8 cellular contexts compared by ENCODE assay signal in genomic region chr5:32711693-32712462, GRCh38. TPM values are rescaled to one million over a fixed set of nuclear protein-coding genes. Genes with fewer than 3 reads are reported as not detected.
A peak's percentile ranks its signal among the peaks of the same experiment; 100 is the strongest.
DNase-seq lines count a peak whose midpoint lies in the region; ATAC-seq lines count a peak whose summit lies in the region.

No MANE protein-coding gene starts in this region.

- peak overlapping the region; percentile 81 for H2AFZ ChIP-seq in GM23248

- H3K9ac ChIP-seq in GM23248 (peak overlapping the region; percentile 90), skeletal muscle satellite cell (ENCODE audit: low read depth, low read length) (peak overlapping the region; percentile 84)

- H3K4me1 ChIP-seq in GM23248 (ENCODE audit: insufficient read depth) = peaks cover 17% of the 10 kb centered on the region
- peaks cover 34% of the 10 kb centered on the region for H3K4me1 ChIP-seq in skeletal muscle satellite cell (ENCODE audit: control insufficient read depth, insufficient read depth, low read length)
- H3K4me1 ChIP-seq in SJCRH30 = no peaks in the 10 kb centered on the region

- peaks cover 21% of the 10 kb centered on the region for H3F3A ChIP-seq in GM23248 (ENCODE audit: insufficient read depth)

- no peaks in the 10 kb centered on the region for H3K27me3 ChIP-seq in GM23248 (replicated peaks; ENCODE audit: insufficient read depth)
- peaks cover 7% of the 10 kb centered on the region for H3K27me3 ChIP-seq in skeletal muscle satellite cell (ENCODE audit: control insufficient read depth, insufficient read depth, low read length)
- H3K27me3 ChIP-seq in SJCRH30 = no peaks in the 10 kb centered on the region

- H3K27ac ChIP-seq in GM23248 = peak overlapping the region; percentile 86
- H3K27ac ChIP-seq in SJCRH30 = no peak overlapping the region

- 1% methylated on average over 63 to 72 of the region's 75 CpGs for WGBS in GM23248 (ENCODE audit: low coverage in 1 of 2, low lambda C conversion rate in 2 of 2, missing lambda C conversion rate in 2 of 2), 2 experiments

- H3K4me2 ChIP-seq in GM23248 (ENCODE audit: unreplicated experiment) (peak overlapping the region; percentile 100), skeletal muscle satellite cell (ENCODE audit: low read length) (peak overlapping the region; percentile 97)

- no peaks in the 10 kb centered on the region for H3K9me2 ChIP-seq in GM23248 (ENCODE audit: insufficient read depth)

- in situ Hi-C loops in GM23248 (cut with MboI) = loop anchor here (10.0 kb wide), 1 partner anchor 713 kb away; no protein-coding TSS in a partner anchor

- DNase-seq in GM23248 (peak; percentile 85), hepatic stellate cell (ENCODE audit: low spot score) (peak; percentile 53), SJCRH30 (no peak), cerebellar cortex (ENCODE audit: low spot score) (no peak), NCI-H1417 (lab: John Stamatoyannopoulos, UW) (no peak)
- peak; percentile 38 to 39 for DNase-seq in activated T-cell treated with anti-CD3 and anti-CD28 coated beads, Interleukin-2, amount 50 U/mL, for 48 hours

- peaks cover 48% of the 10 kb centered on the region for H3K79me2 ChIP-seq in GM23248 (ENCODE audit: insufficient read depth)

- H3K4me3 ChIP-seq in GM23248 (peak overlapping the region; percentile 90), skeletal muscle satellite cell (ENCODE audit: low read length) (peak overlapping the region; percentile 84), SJCRH30 (no peak overlapping the region)

- H3K36me3 ChIP-seq in GM23248 (ENCODE audit: low read depth) (no peaks in the 10 kb centered on the region), skeletal muscle satellite cell (ENCODE audit: insufficient read depth, low read length) (no peaks in the 10 kb centered on the region), SJCRH30 (no peaks in the 10 kb centered on the region)

- H3K9me3 ChIP-seq in GM23248 (ENCODE audit: low read depth) (no peaks in the 10 kb centered on the region), skeletal muscle satellite cell (replicated peaks; ENCODE audit: low read length) (no peaks in the 10 kb centered on the region), SJCRH30 (replicated peaks) (no peaks in the 10 kb centered on the region)

- no peaks in the 10 kb centered on the region for H4K20me1 ChIP-seq in GM23248 (ENCODE audit: insufficient read depth)

- ATAC-seq in HG02623 (IDR thresholded peaks at IDR 0.05; ENCODE audit: unreplicated experiment) = no peak

RNA-seq across cellular contexts. Expression of gene NPR3, which starts 0.8 kb away (rescaled TPM):
- total RNA-seq in GM23248 (2014; rRNA removed; shearing (Covaris generic)) = 87.1 and 97.0 TPM in 2 replicates
- polyA plus RNA-seq in GM23248 (2016; fragmentation: Nextera tagmentation; extraction: Ambion mirVana) = 37.6 and 39.2 TPM in 2 replicates
- total RNA-seq in skeletal muscle satellite cell (2012; rRNA removed) = 44.1 and 50.9 TPM in 2 replicates
- total RNA-seq in SJCRH30 (2014; rRNA removed; shearing (Covaris generic)) = 0.23 and 0.24 TPM in 2 replicates

Comparison
In these comparisons a context has a peak if more than half of its experiments do, and no peak if none do; other contexts are left out.
1. DNase-seq: peak in GM23248 (single experiment), activated T-cell treated with anti-CD3 and anti-CD28 coated beads, Interleukin-2, amount 50 U/mL, for 48 hours (2 of 2) and hepatic stellate cell (single experiment); none in SJCRH30 (0 of 2), cerebellar cortex (single experiment) and NCI-H1417 (0 of 3).
2. RNA of gene NPR3, which starts 0.8 kb away (total RNA-seq): 87.1 to 97.0 TPM in GM23248; 0.23 to 0.24 TPM in SJCRH30; every median in the first group is over 10 times any median in the second.